8 cellular contexts compared by ENCODE assay signal in the genomic region with DNA sequence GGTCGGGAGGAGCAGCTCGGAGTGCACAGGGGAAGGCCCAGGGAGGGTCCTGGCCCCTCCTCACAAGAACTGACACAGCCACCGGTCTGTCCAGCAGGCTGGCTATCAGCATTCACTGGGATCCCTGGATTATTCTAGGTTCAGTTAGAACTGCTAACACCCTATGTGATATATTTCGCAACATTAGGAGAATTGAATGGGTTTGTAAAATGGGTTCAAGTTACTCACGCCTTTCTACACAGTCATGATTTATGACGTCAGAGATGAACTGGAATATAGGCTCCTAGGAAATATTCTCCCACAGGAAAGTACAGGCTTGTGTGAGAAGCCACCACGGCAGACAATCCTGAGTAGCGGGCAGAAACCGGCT. TPM values are rescaled to one million over a fixed set of nuclear protein-coding genes. Genes with fewer than 3 reads are reported as not detected.
DNase-seq lines count a peak whose midpoint lies in the region; ATAC-seq and TF ChIP-seq lines count a peak whose summit lies in the region.

No MANE protein-coding gene starts in this region.

- peaks cover 0 to 2% (median 0%) of the 10 kb centered on the region in 5 donors for H3K36me3 Mint-ChIP-seq in naive thymus-derived CD4-positive, alpha-beta T cell

- CTCF ChIA-PET in naive thymus-derived CD4-positive, alpha-beta T cell (lab: Charles Lee): interaction anchor here (0.6 to 1.9 kb wide), 4 partner anchors 13 to 255 kb away, joined by 3 to 14 read pairs (median 3); no protein-coding TSS in a partner anchor

- POLR2A ChIA-PET in naive thymus-derived CD4-positive, alpha-beta T cell (lab: Charles Lee): interaction anchor here (2.7 kb wide), 1 partner anchor 14 kb away, joined by 7 read pairs; no protein-coding TSS in a partner anchor

- H3K4me1 ChIP-seq in BLaER1 treated with 17β-estradiol and CSF1 and Interleukin-3, amounts not matched to agents 10 nM and 100 nM: peaks cover 29 to 43% (median 35%) of the 10 kb centered on the region in 10 experiments
- peaks cover 4 to 8% of the 10 kb centered on the region in 2 donors for H3K4me1 ChIP-seq in breast epithelium
- peaks cover 0 to 20% of the 10 kb centered on the region in 2 donors for H3K4me1 ChIP-seq in naive thymus-derived CD4-positive, alpha-beta T cell (ENCODE audit: control insufficient read depth in 2 of 2, insufficient read depth in 2 of 2, low read length in 2 of 2)

- peaks cover 0 to 4% (median 0%) of the 10 kb centered on the region in 11 donors for H3K9me3 Mint-ChIP-seq in naive thymus-derived CD4-positive, alpha-beta T cell

- intact Hi-C loops in breast epithelium (cut with DNase I; ENCODE audit: low total_unique reads): no loop called here
- intact Hi-C loops in naive thymus-derived CD4-positive, alpha-beta T cell (cut with micrococcal nuclease): loop anchor here in 1 of 2 donors (5.0 kb wide), 1 partner anchor 304 kb away; a partner anchor contains a TSS

- peaks cover 24 to 33% (median 28%) of the 10 kb centered on the region in 11 experiments for H3K27me3 ChIP-seq in BLaER1 treated with 17β-estradiol and CSF1 and Interleukin-3, amounts not matched to agents 10 nM and 100 nM
- no peaks in the 10 kb centered on the region for H3K27me3 ChIP-seq in breast epithelium
- H3K27me3 ChIP-seq in naive thymus-derived CD4-positive, alpha-beta T cell (ENCODE audit: control insufficient read depth in 2 of 2, insufficient read depth in 2 of 2, low read length in 2 of 2): no peaks in the 10 kb centered on the region

- peaks cover 9 to 20% (median 13%) of the 10 kb centered on the region in 7 donors for H3K4me1 Mint-ChIP-seq in naive thymus-derived CD4-positive, alpha-beta T cell

- TF ChIP-seq EP300 in Ishikawa (IDR thresholded peaks at IDR 0.05; ENCODE audit: borderline replicate concordance): no peak

- no peaks in the 10 kb centered on the region for H3K9me3 ChIP-seq in BLaER1 treated with 17β-estradiol and CSF1 and Interleukin-3, amounts not matched to agents 10 nM and 100 nM (replicated peaks in 1 of 11)
- H3K9me3 ChIP-seq in breast epithelium: no peaks in the 10 kb centered on the region
- no peaks in the 10 kb centered on the region for H3K9me3 ChIP-seq in naive thymus-derived CD4-positive, alpha-beta T cell (ENCODE audit: control insufficient read depth in 2 of 3, low read length in 3 of 3)

- peak overlapping the region in 2 of 11 experiments; percentile 33 to 46; a peak in 2 of 22 replicates for H3K27ac ChIP-seq in BLaER1 treated with 17β-estradiol and CSF1 and Interleukin-3, amounts not matched to agents 10 nM and 100 nM
- H3K27ac ChIP-seq in breast epithelium: no peak overlapping the region
- H3K27ac ChIP-seq in naive thymus-derived CD4-positive, alpha-beta T cell (ENCODE audit: low read depth, low read length): no peak overlapping the region

- H3K4me2 ChIP-seq in BLaER1 treated with 17β-estradiol and CSF1 and Interleukin-3, amounts not matched to agents 10 nM and 100 nM: peak overlapping the region; percentile 92 to 99 (median 97)

- peak overlapping the region in 2 of 9 donors; percentile 20 to 32 for H3K27ac Mint-ChIP-seq in naive thymus-derived CD4-positive, alpha-beta T cell

- DNase-seq in breast epithelium (ENCODE audit: low spot score in 2 of 2) (no peak), DMS153 treated with DMSO at 0.1 percent for 48 hours (lab: John Stamatoyannopoulos, UW; ENCODE audit: unreplicated experiment) (no peak), COLO829 (ENCODE audit: low spot score) (no peak), C1 segment of cervical spinal cord (lab: John Stamatoyannopoulos, UW) (no peak)
- DNase-seq in naive thymus-derived CD4-positive, alpha-beta T cell: no peak

- peak overlapping the region in 5 of 11 experiments; percentile 63 to 82 (median 74); a peak in 9 of 22 replicates for H3K9ac ChIP-seq in BLaER1 treated with 17β-estradiol and CSF1 and Interleukin-3, amounts not matched to agents 10 nM and 100 nM

- TF ChIP-seq RAD21 in Ishikawa (IDR thresholded peaks at IDR 0.05; ENCODE audit: low read depth): no peak

- H3K4me3 Mint-ChIP-seq in naive thymus-derived CD4-positive, alpha-beta T cell: peak overlapping the region; percentile 80 to 92 (median 86)

- H3K36me3 ChIP-seq in BLaER1 treated with 17β-estradiol and CSF1 and Interleukin-3, amounts not matched to agents 10 nM and 100 nM: no peaks in the 10 kb centered on the region
- no peaks in the 10 kb centered on the region for H3K36me3 ChIP-seq in breast epithelium
- H3K36me3 ChIP-seq in naive thymus-derived CD4-positive, alpha-beta T cell (ENCODE audit: control insufficient read depth in 2 of 3, insufficient read depth in 3 of 3, low read length in 3 of 3): no peaks in the 10 kb centered on the region

- no peak for ATAC-seq in naive thymus-derived CD4-positive, alpha-beta T cell
- no peak for ATAC-seq in GM19351 (IDR thresholded peaks at IDR 0.05; ENCODE audit: unreplicated experiment)

- peaks cover 0 to 25% (median 0%) of the 10 kb centered on the region in 11 experiments; a peak in 5 of 22 replicates for H4K20me1 ChIP-seq in BLaER1 treated with 17β-estradiol and CSF1 and Interleukin-3, amounts not matched to agents 10 nM and 100 nM

- peak overlapping the region; percentile 60 to 78 (median 66); a peak in 14 of 20 replicates for H3K4me3 ChIP-seq in BLaER1 treated with 17β-estradiol and CSF1 and Interleukin-3, amounts not matched to agents 10 nM and 100 nM
- peak overlapping the region in 2 of 3 donors; percentile 65 for H3K4me3 ChIP-seq in breast epithelium
- no peak overlapping the region for H3K4me3 ChIP-seq in naive thymus-derived CD4-positive, alpha-beta T cell (ENCODE audit: low read length)

- no peak for TF ChIP-seq POLR2A in breast epithelium (IDR thresholded peaks at IDR 0.05)

- H3K27me3 Mint-ChIP-seq in naive thymus-derived CD4-positive, alpha-beta T cell: peaks cover 37 to 56% (median 44%) of the 10 kb centered on the region in 5 donors

- no peak for TF ChIP-seq CTCF in breast epithelium (IDR thresholded peaks at IDR 0.05)

TF ChIP-seq in Ishikawa, 13 proteins besides CTCF, POLR2A, EP300 and RAD21:
- no peak for TF ChIP-seq TEAD4 (IDR thresholded peaks at IDR 0.05)
- peak; percentile 87 for TF ChIP-seq CEBPB (IDR thresholded peaks at IDR 0.05)

RNA-seq across cellular contexts. Expression of a gene that starts 1.0 kb away (rescaled TPM):
- under 1 TPM; 0.15 to 0.48 (median 0.33) TPM for total RNA-seq in breast epithelium
- under 1 TPM; 0.12 to 0.16 (median 0.14) TPM for total RNA-seq in naive thymus-derived CD4-positive, alpha-beta T cell
- not detected for polyA plus RNA-seq in naive thymus-derived CD4-positive, alpha-beta T cell
